In genomic region chr20:49426395-49426794, GRCh38 we compare ENCODE assay signal across 25 cellular contexts. TPM values are rescaled to one million over a fixed set of nuclear protein-coding genes. Genes with fewer than 3 reads are reported as not detected.
"Had no signal": no experiment of that assay in that cellular context is flagged by ENCODE, and none has a peak within 500 bp of the region (broad histone marks: within the 10 kb centered on the region; RNA-seq: fewer than 3 reads in every experiment).

No MANE protein-coding gene starts in this region.

- H3K36me3 Mint-ChIP-seq: activated naive CD8-positive, alpha-beta T cell treated with anti-CD3 and anti-CD28 coated beads for 36 hours; natural killer cell treated with Interleukin-12 subunit alpha and Interleukin-12 subunit beta and Interleukin-15 and Interleukin-18, amount 100 ng/mL, for 72 hours; stimulated activated memory B cell treated with anti-CD40 and anti-IgM and Interleukin-4, amounts not matched to agents 10 μg/mL and 1 μg/mL and 100 μg/mL, for 72 hours had no signal

- H3K27ac ChIP-seq: adrenal gland, ascending aorta, brain microvascular endothelial cell, left lung had no signal

- H3K4me3 Mint-ChIP-seq: activated B cell treated with CpG ODN at 0.5 μM for 24 hours; activated CD4-positive, alpha-beta T cell treated with anti-CD3 and anti-CD28 coated beads for 36 hours; activated naive CD8-positive, alpha-beta T cell treated with anti-CD3 and anti-CD28 coated beads for 36 hours; central memory CD8-positive, alpha-beta T cell; dendritic cell treated with granulocyte-macrophage colony-stimulating factor and Interleukin-4, amounts not matched to agents 40 ng/mL and 50 ng/mL, for 4 days; natural killer cell treated with Interleukin-12 subunit alpha and Interleukin-12 subunit beta and Interleukin-15 and Interleukin-18, amount 100 ng/mL, for 72 hours; stimulated activated memory B cell treated with anti-CD40 and anti-IgM and Interleukin-4, amounts not matched to agents 10 μg/mL and 1 μg/mL and 100 μg/mL, for 72 hours; stimulated activated naive CD8-positive, alpha-beta T cell treated with anti-CD3 and anti-CD28 coated beads, Interleukin-15, amount 100 ng/mL, for 72 hours; T-helper 2 cell treated with Interferon-gamma antibody and Interleukin-4, amounts not matched to agents 5 μg/mL and 100 μg/mL, for 36 hours had no signal

- H3K9me3 ChIP-seq: adrenal gland, ascending aorta, left lung, mucosa of descending colon, tibial nerve had no signal

- H3K27me3 ChIP-seq: adrenal gland, ascending aorta had no signal

- H3K4me1 ChIP-seq: adrenal gland, ascending aorta, left lung had no signal

- ATAC-seq: activated CD4-positive, alpha-beta T cell treated with anti-CD3 and anti-CD28 coated beads for 36 hours; left lung; mucosa of descending colon; natural killer cell treated with Interleukin-12 subunit alpha and Interleukin-12 subunit beta and Interleukin-15 and Interleukin-18, amount 100 ng/mL, for 72 hours; sciatic nerve; stimulated activated memory B cell treated with anti-CD40 and anti-IgM and Interleukin-4, amounts not matched to agents 10 μg/mL and 1 μg/mL and 100 μg/mL, for 72 hours; stimulated activated naive CD8-positive, alpha-beta T cell treated with anti-CD3 and anti-CD28 coated beads, Interleukin-15, amount 100 ng/mL, for 72 hours had no signal

- H3K4me3 ChIP-seq: adrenal gland, ascending aorta, left lung, mucosa of descending colon, smooth muscle cell, tibial nerve had no signal

- H3K36me3 ChIP-seq: adrenal gland, ascending aorta, brain microvascular endothelial cell, left lung, tibial nerve had no signal

- H3K4me1 Mint-ChIP-seq: activated B cell treated with CpG ODN at 0.5 μM for 24 hours; activated CD4-positive, alpha-beta T cell treated with anti-CD3 and anti-CD28 coated beads for 36 hours; activated naive CD8-positive, alpha-beta T cell treated with anti-CD3 and anti-CD28 coated beads for 36 hours; central memory CD8-positive, alpha-beta T cell; stimulated activated memory B cell treated with anti-CD40 and anti-IgM and Interleukin-4, amounts not matched to agents 10 μg/mL and 1 μg/mL and 100 μg/mL, for 72 hours; stimulated activated naive CD8-positive, alpha-beta T cell treated with anti-CD3 and anti-CD28 coated beads, Interleukin-15, amount 100 ng/mL, for 72 hours had no signal

- DNase-seq: activated B cell treated with CpG ODN at 0.5 μM for 24 hours; activated CD4-positive, alpha-beta T cell treated with anti-CD3 and anti-CD28 coated beads for 36 hours; activated CD4-positive, alpha-beta T cell treated with anti-CD3 and anti-CD28 coated beads, Interleukin-2, amount 50 U/mL, for 4 hours; activated effector memory CD4-positive, alpha-beta T cell treated with Interleukin-2 at 50 U/mL for 16 hours; activated naive CD4-positive, alpha-beta T cell treated with Interleukin-2 at 50 U/mL for 16 hours; activated naive CD8-positive, alpha-beta T cell treated with anti-CD3 and anti-CD28 coated beads for 36 hours; adrenal gland; brain microvascular endothelial cell; effector CD4-positive, alpha-beta T cell; left lung; mucosa of descending colon; stimulated activated CD4-positive, alpha-beta T cell treated with anti-CD3 and anti-CD28 coated beads, Interleukin-1b, Interleukin-23, amount 100 ng/mL, for 48 hours; stimulated activated CD4-positive, alpha-beta T cell treated with anti-CD3 and anti-CD28 coated beads, Interleukin-4, amount 100 ng/mL, for 4 hours; stimulated activated CD8-positive, alpha-beta memory T cell treated with anti-CD3 and anti-CD28 coated beads, Interleukin-4, amount 100 ng/mL, for 48 hours; stimulated activated naive CD8-positive, alpha-beta T cell treated with anti-CD3 and anti-CD28 coated beads, Interleukin-15, amount 100 ng/mL, for 72 hours; T-helper 1 cell had no signal

- H3K9me3 Mint-ChIP-seq: activated B cell treated with CpG ODN at 0.5 μM for 24 hours; activated naive CD8-positive, alpha-beta T cell treated with anti-CD3 and anti-CD28 coated beads for 36 hours; central memory CD8-positive, alpha-beta T cell; dendritic cell treated with granulocyte-macrophage colony-stimulating factor and Interleukin-4, amounts not matched to agents 40 ng/mL and 50 ng/mL, for 4 days; natural killer cell treated with Interleukin-12 subunit alpha and Interleukin-12 subunit beta and Interleukin-15 and Interleukin-18, amount 100 ng/mL, for 72 hours; stimulated activated naive CD8-positive, alpha-beta T cell treated with anti-CD3 and anti-CD28 coated beads, Interleukin-15, amount 100 ng/mL, for 72 hours; T-helper 2 cell treated with Interferon-gamma antibody and Interleukin-4, amounts not matched to agents 5 μg/mL and 100 μg/mL, for 36 hours had no signal

- H3K27ac Mint-ChIP-seq: activated B cell treated with CpG ODN at 0.5 μM for 24 hours; activated CD4-positive, alpha-beta T cell treated with anti-CD3 and anti-CD28 coated beads for 36 hours; activated naive CD8-positive, alpha-beta T cell treated with anti-CD3 and anti-CD28 coated beads for 36 hours; dendritic cell treated with granulocyte-macrophage colony-stimulating factor and Interleukin-4, amounts not matched to agents 40 ng/mL and 50 ng/mL, for 4 days; natural killer cell treated with Interleukin-12 subunit alpha and Interleukin-12 subunit beta and Interleukin-15 and Interleukin-18, amount 100 ng/mL, for 72 hours; stimulated activated memory B cell treated with anti-CD40 and anti-IgM and Interleukin-4, amounts not matched to agents 10 μg/mL and 1 μg/mL and 100 μg/mL, for 72 hours; T-helper 2 cell treated with Interferon-gamma antibody and Interleukin-4, amounts not matched to agents 5 μg/mL and 100 μg/mL, for 36 hours had no signal

RNA-seq across cellular contexts. Expression of gene KCNB1, which starts 56.1 kb away (rescaled TPM):
- total RNA-seq: activated B cell treated with CpG ODN at 0.5 μM for 24 hours; activated CD4-positive, alpha-beta T cell treated with anti-CD3 and anti-CD28 coated beads for 36 hours; activated naive CD8-positive, alpha-beta T cell treated with anti-CD3 and anti-CD28 coated beads for 36 hours; ascending aorta; natural killer cell treated with Interleukin-12 subunit alpha and Interleukin-12 subunit beta and Interleukin-15 and Interleukin-18, amount 100 ng/mL, for 72 hours; smooth muscle cell had no signal
- polyA plus RNA-seq: smooth muscle cell had no signal
